11 cellular contexts compared by ENCODE assay signal in the genomic region with DNA sequence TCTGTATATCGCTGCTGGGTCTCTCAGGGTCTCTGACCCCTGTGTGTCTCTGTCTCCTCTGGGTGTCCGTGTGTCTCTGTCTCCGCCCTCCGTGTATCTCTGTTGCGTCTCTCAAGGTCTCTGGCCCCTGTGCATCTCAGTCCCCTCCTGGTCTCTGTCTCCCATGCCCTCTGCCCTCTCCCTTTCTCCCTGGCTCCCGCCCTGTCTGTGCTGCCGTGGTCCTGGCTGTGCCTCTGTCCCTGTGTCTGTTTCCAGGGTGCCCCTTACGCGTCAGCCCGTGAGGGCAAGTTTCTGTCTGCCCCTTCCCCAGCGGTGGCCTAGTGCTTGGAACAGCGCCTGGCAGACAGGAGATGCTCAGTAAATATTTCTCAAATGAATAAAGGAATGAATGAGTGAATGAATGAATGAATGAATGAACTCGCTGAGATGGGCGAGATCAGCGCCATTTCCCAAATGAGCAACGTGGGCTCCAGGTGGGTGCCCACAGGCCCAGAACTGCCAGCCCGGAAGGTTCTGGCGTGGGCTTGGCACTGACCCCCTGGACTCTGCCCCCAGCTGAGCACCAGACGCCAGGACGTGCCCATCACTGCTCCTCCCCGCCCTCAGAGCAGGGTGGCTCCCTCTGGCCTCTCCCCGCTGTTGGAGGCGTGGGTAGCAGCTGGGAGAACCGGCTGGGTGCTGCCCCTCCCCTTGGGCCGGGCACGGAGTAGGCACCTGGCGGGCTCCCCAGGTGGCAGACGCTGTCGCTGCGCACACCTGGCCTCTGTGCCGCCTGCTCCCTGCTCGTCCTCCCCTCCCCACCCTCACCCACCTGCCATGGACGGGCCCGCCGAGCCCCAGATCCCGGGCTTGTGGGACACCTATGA. TPM values are rescaled to one million over a fixed set of nuclear protein-coding genes. Genes with fewer than 3 reads are reported as not detected.
DNase-seq lines count a peak whose midpoint lies in the region; ATAC-seq, FAIRE-seq and TF ChIP-seq lines count a peak whose summit lies in the region.
"Had no signal": no experiment of that assay in that cellular context is flagged by ENCODE, and none has a peak within 500 bp of the region (broad histone marks: within the 10 kb centered on the region; RNA-seq: fewer than 3 reads in every experiment).

A gene (plus strand): TSS at position 736 of the 866 bp plus-strand sequence. CDS start 81 bp downstream, at position 817.

- no peak for TF ChIP-seq POLR2A in GM12892 (IDR thresholded peaks at IDR 0.05; ENCODE audit: low read depth, low read length)

- no peaks in the 10 kb centered on the region for H3K36me3 ChIP-seq in lung (ENCODE audit: control insufficient read depth in 2 of 2, insufficient read depth in 2 of 2, low read length in 2 of 2)
- H3K36me3 ChIP-seq: BLaER1 treated with 17β-estradiol and CSF1 and Interleukin-3, amounts not matched to agents 10 nM and 100 nM had no signal

- TF ChIP-seq CTCF in RWPE1 (conservative IDR thresholded peaks at IDR 0.05; ENCODE audit: low read depth) (no peak), lung (IDR thresholded peaks at IDR 0.05; ENCODE audit: control extremely low read depth, extremely low read depth) (no peak)

- no peak for FAIRE-seq in GM12892 (lab: Jason Lieb, UNC)

- peaks cover 0 to 3% of the 10 kb centered on the region in 2 donors for H3K9me3 ChIP-seq in lung (ENCODE audit: control insufficient read depth in 2 of 2, insufficient read depth in 1 of 2, low read length in 1 of 2)
- H3K9me3 ChIP-seq: BLaER1 treated with 17β-estradiol and CSF1 and Interleukin-3, amounts not matched to agents 10 nM and 100 nM had no signal

- DNase-seq in DMS153 (lab: John Stamatoyannopoulos, UW) (peak; percentile 84), NCI-H1105 (lab: John Stamatoyannopoulos, UW) (peak; percentile 93), RWPE1 (ENCODE audit: low spot score) (peak; percentile 63), lung (ENCODE audit: low spot score) (peak; percentile 54), GM12892 (ENCODE audit: insufficient read length) (no peak), HK-2 (ENCODE audit: unreplicated experiment) (no peak), dermis blood vessel endothelial cell (no peak)
- DNase-seq: natural killer cell; stimulated activated CD4-positive, alpha-beta T cell treated with anti-CD3 and anti-CD28 coated beads, Interleukin-12 subunit alpha, Interleukin-12 subunit beta, amount 100 ng/mL, for 4 hours had no signal

- no peak within 1 kb of the TSS for H3K4me3 ChIP-seq in lung
- H3K4me3 ChIP-seq: BLaER1 treated with 17β-estradiol and CSF1 and Interleukin-3, amounts not matched to agents 10 nM and 100 nM had no signal

- CTCF ChIA-PET in RWPE1 (lab: Yijun Ruan, JAX) = interaction anchor here (0.5 kb wide), 1 partner anchor 33 kb away, joined by 4 read pairs; no protein-coding TSS in a partner anchor

- no peaks in the 10 kb centered on the region for H3K4me1 ChIP-seq in lung (ENCODE audit: control insufficient read depth in 2 of 2, insufficient read depth in 2 of 2, low read length in 2 of 2)

- no peak for ATAC-seq in lung (ENCODE audit: insufficient read depth, low FRiP score)
- ATAC-seq in HG03571 (IDR thresholded peaks at IDR 0.05; ENCODE audit: unreplicated experiment) = no peak

- POLR2A ChIA-PET in RWPE1 (lab: Yijun Ruan, JAX; ENCODE audit: low non-redundant PET) = no interaction called here

- no peaks in the 10 kb centered on the region for H3K27me3 ChIP-seq in lung (ENCODE audit: control insufficient read depth, insufficient read depth)
- H3K27me3 ChIP-seq: BLaER1 treated with 17β-estradiol and CSF1 and Interleukin-3, amounts not matched to agents 10 nM and 100 nM had no signal

- 57 to 76% methylated on average over 30 to 36 of the region's 36 CpGs for WGBS in lung, 2 donors

- H3K27ac ChIP-seq in RWPE1 (no peak within 1 kb of the TSS; the same call in 1 of the 2 replicates), lung (ENCODE audit: low read depth in 1 of 2, low read length in 1 of 2) (peak within 1 kb of the TSS in 1 of 2 donors; percentile 16)
- H3K27ac ChIP-seq: BLaER1 treated with 17β-estradiol and CSF1 and Interleukin-3, amounts not matched to agents 10 nM and 100 nM had no signal

RNA-seq across cellular contexts. Expression of the gene that starts here (rescaled TPM):
- total RNA-seq in lung (10 to 100 TPM in 1 of 2 donors, 1 to 10 TPM in 1; 1.2 to 10.5 TPM), dermis blood vessel endothelial cell (0.42 TPM in 1 of 2 replicates, not detected in the other)
- polyA plus RNA-seq in lung = 10 to 100 TPM; 10.9 to 22.9 TPM
- polyA plus RNA-seq in GM12892 (2012; ENCODE audit: missing spikeins) = 0.98 TPM

Comparison
In these comparisons a context has a peak if more than half of its experiments do, and no peak if none do; other contexts are left out.
1. DNase-seq: peak in DMS153 (single experiment), NCI-H1105 (single experiment), RWPE1 (single experiment) and lung (single experiment); none in GM12892 (single experiment), HK-2 (single experiment) and dermis blood vessel endothelial cell (single experiment).